1 cellular context compared by ENCODE assay signal in the genomic region with DNA sequence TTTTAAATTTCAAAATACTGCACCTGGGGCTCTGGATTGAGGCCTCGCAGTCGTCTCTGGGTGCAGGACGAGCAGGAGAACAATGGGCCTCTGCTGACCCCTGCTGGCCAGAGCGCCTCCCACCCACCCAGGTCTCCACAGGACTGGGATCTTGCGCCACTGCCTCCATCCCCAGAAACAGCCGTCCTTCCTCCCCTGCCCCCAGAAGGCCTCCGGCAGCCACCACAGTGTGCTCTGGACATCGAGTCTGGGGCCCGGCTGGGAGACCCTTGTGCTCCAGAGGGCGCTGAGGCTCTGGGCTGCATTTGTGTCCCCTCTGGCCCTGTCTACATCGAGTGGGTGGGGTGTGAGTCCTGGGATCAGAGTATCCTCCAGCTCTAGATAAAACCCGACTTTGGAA.
A peak's percentile ranks its signal among the peaks of the same experiment; 100 is the strongest.
TF ChIP-seq lines count a peak whose summit lies in the region.

No MANE protein-coding gene starts in this region.

TF ChIP-seq in K562, 482 proteins besides CTCF, POLR2A, EP300 and RAD21 (continued from another document):
- no peak for TF ChIP-seq KLF6 (CRISPR knock-in tag; IDR thresholded peaks at IDR 0.05; ENCODE audit: borderline replicate concordance)
- peak; percentile 56; the same call in 1 of the 2 replicates for TF ChIP-seq CEBPG (CRISPR knock-in tag; IDR thresholded peaks at IDR 0.05)
- TF ChIP-seq CEBPG (tag; conservative IDR thresholded peaks at IDR 0.05 in 1 of 2, IDR thresholded peaks at IDR 0.05 in 1 of 2): no peak; a peak in 1 of 4 replicates
- TF ChIP-seq DEAF1 (CRISPR knock-in tag; IDR thresholded peaks at IDR 0.05): peak; percentile 75
- TF ChIP-seq TBP (optimal IDR thresholded peaks at IDR 0.05; ENCODE audit: low read depth, low read length): peak; percentile 16
- TF ChIP-seq NR2F6 (CRISPR knock-in tag; IDR thresholded peaks at IDR 0.05): no peak
- TF ChIP-seq ARID4B (CRISPR knock-in tag; IDR thresholded peaks at IDR 0.05): no peak
- TF ChIP-seq RAD51 (IDR thresholded peaks at IDR 0.05; ENCODE audit: borderline replicate concordance, low read depth): no peak
- no peak for TF ChIP-seq EWSR1 (IDR thresholded peaks at IDR 0.05; ENCODE audit: borderline replicate concordance, low read depth, partially characterized antibody)
- peak in 1 of 2 experiments; percentile 44; a peak in 1 of 4 replicates for TF ChIP-seq MAZ (CRISPR knock-in tag; conservative IDR thresholded peaks at IDR 0.05 in 1 of 2, IDR thresholded peaks at IDR 0.05 in 1 of 2)
- no peak for TF ChIP-seq SMARCB1 (IDR thresholded peaks at IDR 0.05; ENCODE audit: insufficient read length, low read depth)
- peak; percentile 36; the same call in 1 of the 2 replicates for TF ChIP-seq STAG1 (CRISPR knock-in tag; IDR thresholded peaks at IDR 0.05; ENCODE audit: borderline replicate concordance)
- TF ChIP-seq CEBPB (tag; IDR thresholded peaks at IDR 0.05): peak; percentile 87
- 0 out of 2 replicates have a peak, but pooled peaks have one; percentile 39 for TF ChIP-seq ARID2 (IDR thresholded peaks at IDR 0.05)
- no peak for TF ChIP-seq CREB5 (CRISPR knock-in tag; IDR thresholded peaks at IDR 0.05)
- TF ChIP-seq TAF9B (IDR thresholded peaks at IDR 0.05; ENCODE audit: partially characterized antibody): no peak
- TF ChIP-seq ZNF384 (IDR thresholded peaks at IDR 0.05; ENCODE audit: low read depth, low read length): peak; percentile 45; the same call in 1 of the 2 replicates
- TF ChIP-seq CC2D1A (IDR thresholded peaks at IDR 0.05): peak; percentile 68; the same call in 1 of the 2 replicates
- TF ChIP-seq, protein P1, sequence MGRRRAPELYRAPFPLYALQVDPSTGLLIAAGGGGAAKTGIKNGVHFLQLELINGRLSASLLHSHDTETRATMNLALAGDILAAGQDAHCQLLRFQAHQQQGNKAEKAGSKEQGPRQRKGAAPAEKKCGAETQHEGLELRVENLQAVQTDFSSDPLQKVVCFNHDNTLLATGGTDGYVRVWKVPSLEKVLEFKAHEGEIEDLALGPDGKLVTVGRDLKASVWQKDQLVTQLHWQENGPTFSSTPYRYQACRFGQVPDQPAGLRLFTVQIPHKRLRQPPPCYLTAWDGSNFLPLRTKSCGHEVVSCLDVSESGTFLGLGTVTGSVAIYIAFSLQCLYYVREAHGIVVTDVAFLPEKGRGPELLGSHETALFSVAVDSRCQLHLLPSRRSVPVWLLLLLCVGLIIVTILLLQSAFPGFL (CRISPR knock-in tag; IDR thresholded peaks at IDR 0.05): no peak
- no peak for TF ChIP-seq ZNF764 (CRISPR knock-in tag; IDR thresholded peaks at IDR 0.05; ENCODE audit: low read depth)
- TF ChIP-seq HSF4 (CRISPR knock-in tag; IDR thresholded peaks at IDR 0.05; ENCODE audit: borderline replicate concordance): no peak
- no peak for TF ChIP-seq NR2C1 (IDR thresholded peaks at IDR 0.05)
- no peak for TF ChIP-seq NR2C1 (tag; IDR thresholded peaks at IDR 0.05)
- TF ChIP-seq, protein P2, sequence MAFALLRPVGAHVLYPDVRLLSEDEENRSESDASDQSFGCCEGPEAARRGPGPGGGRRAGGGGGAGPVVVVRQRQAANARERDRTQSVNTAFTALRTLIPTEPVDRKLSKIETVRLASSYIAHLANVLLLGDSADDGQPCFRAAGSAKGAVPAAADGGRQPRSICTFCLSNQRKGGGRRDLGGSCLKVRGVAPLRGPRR (CRISPR knock-in tag; IDR thresholded peaks at IDR 0.05): no peak
- TF ChIP-seq RB1 (IDR thresholded peaks at IDR 0.05; ENCODE audit: low read depth): peak; percentile 49; the same call in 1 of the 2 replicates
- TF ChIP-seq YY1 (IDR thresholded peaks at IDR 0.05; ENCODE audit: borderline replicate concordance in 1 of 3, control insufficient read depth in 1 of 3, extremely low read depth in 1 of 3, insufficient read depth in 3 of 3, insufficient read length in 1 of 3, insufficient replicate concordance in 2 of 3, low read depth in 1 of 3, low read length in 2 of 3): peak in 1 of 3 experiments; percentile 32
- TF ChIP-seq ZNF354B (CRISPR knock-in tag; IDR thresholded peaks at IDR 0.05): no peak
- TF ChIP-seq, protein P3, sequence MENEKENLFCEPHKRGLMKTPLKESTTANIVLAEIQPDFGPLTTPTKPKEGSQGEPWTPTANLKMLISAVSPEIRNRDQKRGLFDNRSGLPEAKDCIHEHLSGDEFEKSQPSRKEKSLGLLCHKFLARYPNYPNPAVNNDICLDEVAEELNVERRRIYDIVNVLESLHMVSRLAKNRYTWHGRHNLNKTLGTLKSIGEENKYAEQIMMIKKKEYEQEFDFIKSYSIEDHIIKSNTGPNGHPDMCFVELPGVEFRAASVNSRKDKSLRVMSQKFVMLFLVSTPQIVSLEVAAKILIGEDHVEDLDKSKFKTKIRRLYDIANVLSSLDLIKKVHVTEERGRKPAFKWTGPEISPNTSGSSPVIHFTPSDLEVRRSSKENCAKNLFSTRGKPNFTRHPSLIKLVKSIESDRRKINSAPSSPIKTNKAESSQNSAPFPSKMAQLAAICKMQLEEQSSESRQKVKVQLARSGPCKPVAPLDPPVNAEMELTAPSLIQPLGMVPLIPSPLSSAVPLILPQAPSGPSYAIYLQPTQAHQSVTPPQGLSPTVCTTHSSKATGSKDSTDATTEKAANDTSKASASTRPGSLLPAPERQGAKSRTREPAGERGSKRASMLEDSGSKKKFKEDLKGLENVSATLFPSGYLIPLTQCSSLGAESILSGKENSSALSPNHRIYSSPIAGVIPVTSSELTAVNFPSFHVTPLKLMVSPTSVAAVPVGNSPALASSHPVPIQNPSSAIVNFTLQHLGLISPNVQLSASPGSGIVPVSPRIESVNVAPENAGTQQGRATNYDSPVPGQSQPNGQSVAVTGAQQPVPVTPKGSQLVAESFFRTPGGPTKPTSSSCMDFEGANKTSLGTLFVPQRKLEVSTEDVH (IDR thresholded peaks at IDR 0.05; ENCODE audit: low read depth, partially characterized antibody): no peak
